ENCODE assay signal across 11 cellular contexts in genomic region chr2:77007668-77008067, GRCh38.
"Had no signal": no experiment of that assay in that cellular context is flagged by ENCODE, and none has a peak within 500 bp of the region (broad histone marks: within the 10 kb centered on the region; RNA-seq: fewer than 3 reads in every experiment).

No MANE protein-coding gene starts in this region.

- H3K4me3 ChIP-seq: left ventricle myocardium inferior, upper lobe of left lung had no signal

- H3K36me3 ChIP-seq: left ventricle myocardium inferior, upper lobe of left lung had no signal

- H3K4me3 Mint-ChIP-seq: activated naive CD4-positive, alpha-beta T cell treated with anti-CD3 and anti-CD28 coated beads, Interleukin-2, amount 50 U/mL, for 24 hours; memory B cell; natural killer cell treated with Interleukin-12 subunit alpha and Interleukin-12 subunit beta and Interleukin-15 and Interleukin-18, amount 100 ng/mL, for 72 hours; stimulated activated naive CD8-positive, alpha-beta T cell treated with anti-CD3 and anti-CD28 coated beads, Interleukin-15, Interleukin-2, amounts not matched to agents 100 ng/mL and 50 ng/mL, for 24 hours had no signal

- H3K4me1 Mint-ChIP-seq: activated naive CD4-positive, alpha-beta T cell treated with anti-CD3 and anti-CD28 coated beads, Interleukin-2, amount 50 U/mL, for 24 hours; memory B cell had no signal

- H3K27ac Mint-ChIP-seq: activated naive CD4-positive, alpha-beta T cell treated with anti-CD3 and anti-CD28 coated beads, Interleukin-2, amount 50 U/mL, for 24 hours; memory B cell; natural killer cell treated with Interleukin-12 subunit alpha and Interleukin-12 subunit beta and Interleukin-15 and Interleukin-18, amount 100 ng/mL, for 72 hours; stimulated activated naive CD8-positive, alpha-beta T cell treated with anti-CD3 and anti-CD28 coated beads, Interleukin-15, Interleukin-2, amounts not matched to agents 100 ng/mL and 50 ng/mL, for 24 hours had no signal

- H3K4me1 ChIP-seq: left ventricle myocardium inferior, upper lobe of left lung had no signal

- H3K36me3 Mint-ChIP-seq: activated naive CD4-positive, alpha-beta T cell treated with anti-CD3 and anti-CD28 coated beads, Interleukin-2, amount 50 U/mL, for 24 hours; memory B cell; natural killer cell treated with Interleukin-12 subunit alpha and Interleukin-12 subunit beta and Interleukin-15 and Interleukin-18, amount 100 ng/mL, for 72 hours had no signal

- H3K27ac ChIP-seq: left ventricle myocardium inferior, upper lobe of left lung had no signal

- ATAC-seq: natural killer cell treated with Interleukin-12 subunit alpha and Interleukin-12 subunit beta and Interleukin-15 and Interleukin-18, amount 100 ng/mL, for 72 hours had no signal

- H3K9me3 ChIP-seq: upper lobe of left lung had no signal

- H3K27me3 ChIP-seq: upper lobe of left lung had no signal

- DNase-seq: activated CD4-positive, alpha-beta T cell treated with anti-CD3 and anti-CD28 coated beads, Interleukin-2, amount 50 U/mL, for 1 hour; activated effector memory CD4-positive, alpha-beta T cell treated with Interleukin-2 at 50 U/mL for 16 hours; activated T-cell treated with anti-CD3 and anti-CD28 coated beads, Interleukin-2, amount 50 U/mL, for 1 hour; foreskin melanocyte; left ventricle myocardium inferior; stimulated activated CD4-positive, alpha-beta T cell treated with anti-CD3 and anti-CD28 coated beads, Interleukin-12 subunit alpha, Interleukin-12 subunit beta, amount 100 ng/mL, for 4 hours; upper lobe of left lung had no signal

- H3K27me3 Mint-ChIP-seq: activated naive CD4-positive, alpha-beta T cell treated with anti-CD3 and anti-CD28 coated beads, Interleukin-2, amount 50 U/mL, for 24 hours; memory B cell; natural killer cell treated with Interleukin-12 subunit alpha and Interleukin-12 subunit beta and Interleukin-15 and Interleukin-18, amount 100 ng/mL, for 72 hours; stimulated activated naive CD8-positive, alpha-beta T cell treated with anti-CD3 and anti-CD28 coated beads, Interleukin-15, Interleukin-2, amounts not matched to agents 100 ng/mL and 50 ng/mL, for 24 hours had no signal
